26 cellular contexts compared by ENCODE assay signal in the genomic region with DNA sequence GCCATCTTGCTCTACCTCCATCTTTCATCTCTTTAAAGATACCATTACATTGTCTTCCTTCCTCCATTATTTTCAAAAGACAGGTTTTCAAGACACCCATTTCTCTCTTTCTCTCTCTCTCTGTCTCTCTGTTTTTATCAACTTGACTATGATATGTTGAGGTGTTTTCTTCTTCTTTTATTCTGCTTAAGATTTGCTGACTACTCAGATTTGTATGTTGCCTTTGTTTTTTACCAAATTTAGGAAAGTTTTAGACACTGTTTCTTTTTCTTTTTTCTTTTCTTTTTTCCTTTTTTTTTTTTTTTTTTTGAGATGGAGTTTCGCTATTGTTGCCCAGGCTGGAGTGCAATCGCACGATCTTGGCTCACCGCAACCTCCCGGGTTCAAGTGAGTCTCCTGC.
"Had no signal": no experiment of that assay in that cellular context is flagged by ENCODE, and none has a peak within 500 bp of the region (broad histone marks: within the 10 kb centered on the region; RNA-seq: fewer than 3 reads in every experiment).

No MANE protein-coding gene starts in this region.

- H3K27me3 ChIP-seq: suprapubic skin, testis, thyroid gland, tibial artery, tibial nerve, transverse colon, upper lobe of left lung, upper lobe of right lung, uterus, vagina had no signal

- H3K4me1 ChIP-seq: suprapubic skin, testis, thyroid gland, tibial artery, tibial nerve, transverse colon, upper lobe of left lung, upper lobe of right lung, uterus, vagina had no signal

- H3K36me3 ChIP-seq: suprapubic skin, thoracic aorta, thyroid gland, tibial artery, tibial nerve, transverse colon, upper lobe of left lung, upper lobe of right lung, uterus, vagina had no signal

- FAIRE-seq: urothelium cell line had no signal

- ATAC-seq: stimulated activated effector memory CD8-positive, alpha-beta T cell treated with anti-CD3 and anti-CD28 coated beads, Interleukin-12 subunit alpha, Interleukin-12 subunit beta, amount 100 ng/mL, for 72 hours; stimulated activated memory B cell treated with anti-CD40 and anti-IgM and Interleukin-4, amounts not matched to agents 10 μg/mL and 1 μg/mL and 100 μg/mL, for 72 hours; stimulated activated naive B cell treated with anti-CD40 and anti-IgM and Interleukin-4, amounts not matched to agents 10 μg/mL and 1 μg/mL and 100 μg/mL, for 72 hours; stimulated activated naive CD8-positive, alpha-beta T cell treated with anti-CD3 and anti-CD28 coated beads, Interleukin-15, amount 100 ng/mL, for 72 hours had no signal

- H3K27ac ChIP-seq: suprapubic skin, testis, thoracic aorta, thyroid gland, tibial artery, tibial nerve, transverse colon, upper lobe of left lung, upper lobe of right lung, uterus, vagina had no signal

- H3K4me3 ChIP-seq: suprapubic skin, testis, thoracic aorta, thyroid gland, tibial artery, tibial nerve, transverse colon, upper lobe of left lung, upper lobe of right lung, uterus, vagina had no signal

- H3K9me3 ChIP-seq: suprapubic skin, testis, thoracic aorta, thyroid gland, transverse colon, upper lobe of left lung, upper lobe of right lung, uterus, vagina had no signal

- DNase-seq: stimulated activated CD4-positive, alpha-beta T cell treated with anti-CD3 and anti-CD28 coated beads, Interleukin-2, amount 100 ng/mL, for 48 hours; stimulated activated CD4-positive, alpha-beta T cell treated with anti-CD3 and anti-CD28 coated beads, Interleukin-4, amount 100 ng/mL, for 1 hour; stimulated activated CD4-positive, alpha-beta T cell treated with anti-CD3 and anti-CD28 coated beads, Interleukin-4, amount 100 ng/mL, for 24 hours; stimulated activated CD4-positive, alpha-beta T cell treated with anti-CD3 and anti-CD28 coated beads, Interleukin-4, amount 100 ng/mL, for 4 hours; stimulated activated CD8-positive, alpha-beta memory T cell treated with anti-CD3 and anti-CD28 coated beads, Interleukin-4, amount 100 ng/mL, for 48 hours; stimulated activated naive B cell treated with anti-CD40 and anti-IgM and Interleukin-4, amounts not matched to agents 10 μg/mL and 1 μg/mL and 100 μg/mL, for 72 hours; stimulated activated naive CD4-positive, alpha-beta T cell; stimulated activated naive CD4-positive, alpha-beta T cell treated with Interleukin-2 at 50 U/mL for 16 hours; stimulated activated naive CD8-positive, alpha-beta T cell treated with anti-CD3 and anti-CD28 coated beads, Interleukin-15, amount 100 ng/mL, for 72 hours; stimulated activated naive CD8-positive, alpha-beta T cell treated with anti-CD3 and anti-CD28 coated beads, Interleukin-15, Interleukin-2, amounts not matched to agents 100 U/mL and 50 U/mL, for 24 hours; substantia nigra; testis; thyroid gland; tibial artery; transverse colon; trophoblast cell; upper lobe of left lung; upper lobe of right lung; uterus had no signal
